In the genomic region with DNA sequence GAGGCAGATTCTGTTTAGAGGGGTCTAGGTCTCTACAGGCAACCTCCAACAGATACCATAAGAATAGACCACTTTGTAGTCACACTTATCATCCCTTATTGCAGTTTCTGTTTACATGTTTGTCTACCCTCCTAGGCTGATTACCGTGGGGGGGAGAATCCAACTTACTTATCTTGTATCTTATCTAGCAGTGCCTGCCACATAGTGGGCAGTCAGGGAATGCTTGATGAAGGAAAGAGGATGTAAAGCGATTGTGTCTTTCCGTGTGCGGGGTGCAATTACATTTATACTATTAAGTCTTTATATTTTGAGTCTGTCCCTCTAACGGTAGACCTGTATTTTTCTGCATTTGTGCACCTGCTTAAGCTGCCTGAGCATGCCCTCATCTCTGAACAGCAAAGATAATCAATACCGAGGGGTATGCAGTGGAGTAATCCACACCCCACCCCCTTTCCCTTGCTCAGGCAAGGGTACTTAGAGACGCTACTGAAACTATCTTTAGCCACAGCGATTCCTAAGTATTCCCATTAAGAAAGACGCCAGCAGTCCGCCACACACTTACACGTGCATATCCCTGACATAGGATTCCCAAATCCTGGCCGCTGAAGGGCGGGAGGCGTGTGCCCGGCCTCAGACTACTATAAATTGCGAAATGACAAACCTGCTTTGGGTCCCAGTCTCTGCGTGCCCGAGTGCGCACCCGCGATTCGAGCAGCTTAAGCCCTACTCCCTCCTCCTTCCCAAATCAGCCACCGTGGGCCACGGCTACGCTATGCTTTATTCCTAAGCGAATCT, we compare ENCODE assay signal across 8 cellular contexts. TPM values are rescaled to one million over a fixed set of nuclear protein-coding genes. Genes with fewer than 3 reads are reported as not detected.
DNase-seq lines count a peak whose midpoint lies in the region; ATAC-seq, FAIRE-seq and TF ChIP-seq lines count a peak whose summit lies in the region.

No MANE protein-coding gene starts in this region.

- H3K4me1 ChIP-seq in K562 (replicated peaks in 1 of 2; ENCODE audit: control insufficient read depth in 2 of 2, insufficient read depth in 2 of 2, low read length in 2 of 2) (peaks cover 23 to 24% of the 10 kb centered on the region in 2 experiments), HepG2 (ENCODE audit: insufficient read depth, low read length) (peaks cover 40% of the 10 kb centered on the region)

- ATAC-seq in K562 (no peak), HepG2 (peak; percentile 55), GM18858 (IDR thresholded peaks at IDR 0.05; ENCODE audit: unreplicated experiment) (no peak)

- H3K9me3 ChIP-seq in K562 (replicated peaks; ENCODE audit: control insufficient read depth, insufficient read depth, low read depth, low read length) = no peaks in the 10 kb centered on the region
- H3K9me3 ChIP-seq in HepG2 (ENCODE audit: low read length) = no peaks in the 10 kb centered on the region

- H2AFZ ChIP-seq in K562 (ENCODE audit: low read depth, low read length) (peak overlapping the region; percentile 99), HepG2 (ENCODE audit: low read length) (peak overlapping the region; percentile 17)

- no peaks in the 10 kb centered on the region for H4K20me1 ChIP-seq in K562 (replicated peaks; ENCODE audit: control insufficient read depth, insufficient read depth, low read length)
- H4K20me1 ChIP-seq in HepG2 (ENCODE audit: insufficient read depth, low read length) = no peaks in the 10 kb centered on the region; the same call in 1 of the 2 replicates

- WGBS in K562 (ENCODE audit: insufficient coverage, low coverage, missing lambda C conversion rate) = 7% methylated on average over 26 of the region's 26 CpGs
- WGBS in HepG2 (ENCODE audit: low lambda C conversion rate) = 14% methylated on average over 26 of the region's 26 CpGs

- no peak for FAIRE-seq in K562 (lab: Jason Lieb, UNC)
- FAIRE-seq in HepG2 (lab: Jason Lieb, UNC) = no peak

- no peaks in the 10 kb centered on the region for H3K9me1 ChIP-seq in K562 (ENCODE audit: control insufficient read depth, insufficient read depth, low read length)

- peak overlapping the region; percentile 92 for H3K4me3 ChIP-seq in K562
- peak overlapping the region; percentile 14 to 88 (median 81); a peak in 5 of 6 replicates for H3K4me3 ChIP-seq in HepG2 (replicated peaks in 1 of 3; ENCODE audit: insufficient read depth in 1 of 3, low read depth in 2 of 3, low read length in 3 of 3)

- H3K79me2 ChIP-seq in K562 (ENCODE audit: control insufficient read depth, insufficient read depth, low read length) (peaks cover 40% of the 10 kb centered on the region), HepG2 (ENCODE audit: insufficient read depth, low read length) (peaks cover 16% of the 10 kb centered on the region)

- H3K27ac Mint-ChIP-seq in type B pancreatic cell = peak overlapping the region; percentile 86

- peak; percentile 49 for DNase-seq in DMS79 treated with DMSO at 0.1 percent for 48 hours (lab: John Stamatoyannopoulos, UW)
- no peak for DNase-seq in DMS79 (lab: John Stamatoyannopoulos, UW)
- peak; percentile 16 for DNase-seq in LoVo (ENCODE audit: low spot score)
- no peak for DNase-seq in K562 (ENCODE audit: extremely low read depth in 1 of 4, low spot score in 3 of 4)
- no peak for DNase-seq in HepG2 (ENCODE audit: low spot score)
- no peak for DNase-seq in type B pancreatic cell (ENCODE audit: extremely low spot score, unreplicated experiment)
- no peak for DNase-seq in glomerular visceral epithelial cell (ENCODE audit: extremely low spot score)

- peak in 1 of 3 experiments; percentile 6; a peak in 1 of 6 replicates for TF ChIP-seq CTCF in K562 (IDR thresholded peaks at IDR 0.05 in 2 of 3, conservative IDR thresholded peaks at IDR 0.05 in 1 of 3; ENCODE audit: insufficient read depth in 2 of 3, low read depth in 1 of 3, low read length in 3 of 3)
- no peak for TF ChIP-seq CTCF in HepG2 (CRISPR knock-in tag; IDR thresholded peaks at IDR 0.05)
- TF ChIP-seq CTCF in type B pancreatic cell (conservative IDR thresholded peaks at IDR 0.05) = no peak

- peaks cover 55% of the 10 kb centered on the region for H3K27me3 Mint-ChIP-seq in type B pancreatic cell

- H3K36me3 ChIP-seq in K562 (ENCODE audit: control insufficient read depth, insufficient read depth, low read length) (peaks cover 31% of the 10 kb centered on the region), HepG2 (replicated peaks in 1 of 2; ENCODE audit: control insufficient read depth in 1 of 2, insufficient read depth in 2 of 2, low read length in 2 of 2) (peaks cover 4 to 15% of the 10 kb centered on the region in 2 experiments; a peak in 4 of 5 replicates)

- H3K9me3 Mint-ChIP-seq in type B pancreatic cell = no peaks in the 10 kb centered on the region

- intact Hi-C loops in K562 (cut with micrococcal nuclease) = no loop called here
- intact Hi-C loops in HepG2 (cut with micrococcal nuclease; ENCODE audit: unreplicated experiment) = no loop called here

- POLR2A ChIA-PET in K562 (lab: Yijun Ruan, JAX) = interaction anchor here (0.8 to 1.7 kb wide), 3 partner anchors 9 to 23 kb away, joined by 3 to 10 read pairs (median 3); no protein-coding TSS in a partner anchor
- POLR2A ChIA-PET in HepG2 (lab: Yijun Ruan, JAX) = interaction anchor here (1.0 to 1.1 kb wide), 3 partner anchors 10 to 19 kb away, joined by 3 to 7 read pairs (median 3); partner anchors contain the start of gene LHX1

- no peak for TF ChIP-seq EP300 in K562 (IDR thresholded peaks at IDR 0.05; ENCODE audit: low read length)
- no peak for TF ChIP-seq EP300 in HepG2 (IDR thresholded peaks at IDR 0.05; ENCODE audit: low read depth in 2 of 2, low read length in 2 of 2)
- no peak for TF ChIP-seq EP300 in HepG2 (CRISPR knock-in tag; IDR thresholded peaks at IDR 0.05; ENCODE audit: borderline replicate concordance)

- peaks cover 25% of the 10 kb centered on the region for H3K36me3 Mint-ChIP-seq in type B pancreatic cell

- in situ Hi-C loops in K562 (cut with MboI) (no loop called here), HepG2 (cut with HindIII; ENCODE audit: extremely low pct_ligation_motif_present, low pct_unique_long_range_greater_than_20kb) (no loop called here)

- H3K4me1 Mint-ChIP-seq in type B pancreatic cell (ENCODE audit: unreplicated experiment) = peaks cover 27% of the 10 kb centered on the region

- H3K9ac ChIP-seq in K562 (ENCODE audit: insufficient read depth in 1 of 2, low read depth in 2 of 2, low read length in 2 of 2) (peak overlapping the region; percentile 89 to 94), HepG2 (ENCODE audit: insufficient read depth, low read depth, low read length) (no peak overlapping the region)

- TF ChIP-seq POLR2A in K562 (conservative IDR thresholded peaks at IDR 0.05) = no peak
- no peak for TF ChIP-seq POLR2A in HepG2 (IDR thresholded peaks at IDR 0.05; ENCODE audit: insufficient read depth in 1 of 2, low read depth in 2 of 2, low read length in 2 of 2)

- peak overlapping the region; percentile 98 for H3K4me3 Mint-ChIP-seq in type B pancreatic cell

- BruUV-seq in K562 (replicated peaks; lab: Mats Ljungman, UMichigan) = TSS peak; percentile 95
- BruUV-seq in HepG2 (replicated peaks; lab: Mats Ljungman, UMichigan) = TSS peak; percentile 63

- H3K4me2 ChIP-seq in K562 (ENCODE audit: insufficient read depth, low read length) (peak overlapping the region; percentile 92), HepG2 (ENCODE audit: low read depth, low read length) (peak overlapping the region; percentile 73)

- H3K27me3 ChIP-seq in K562 (ENCODE audit: control insufficient read depth in 2 of 2, insufficient read depth in 2 of 2, low read length in 2 of 2) (peaks cover 3 to 13% of the 10 kb centered on the region in 2 experiments; a peak in 2 of 5 replicates), HepG2 (ENCODE audit: control insufficient read depth in 1 of 2, insufficient read depth in 2 of 2, low read length in 2 of 2) (peaks cover 0 to 42% of the 10 kb centered on the region in 2 experiments; a peak in 4 of 5 replicates)

- TF ChIP-seq RAD21 in K562 (CRISPR knock-in tag; conservative IDR thresholded peaks at IDR 0.05 in 1 of 2, IDR thresholded peaks at IDR 0.05 in 1 of 2) = no peak
- no peak for TF ChIP-seq RAD21 in HepG2 (CRISPR knock-in tag; IDR thresholded peaks at IDR 0.05)

- CTCF ChIA-PET in K562 (lab: Yijun Ruan, JAX; ENCODE audit: low intra/inter-chr PET ratio) (no interaction called here), HepG2 (lab: Yijun Ruan, JAX; ENCODE audit: low intra/inter-chr PET ratio, low total read pairs) (no interaction called here)

- H3K27ac ChIP-seq in K562 (ENCODE audit: extremely low read depth, low read depth, low read length) (peak overlapping the region; percentile 64; the same call in 2 of the 3 replicates), HepG2 (ENCODE audit: extremely low read length, insufficient read depth, low read length) (no peak overlapping the region)

RNA-seq across cellular contexts. Expression of gene AATF, which starts 0.6 kb away (rescaled TPM):
- 25.5 and 55.9 TPM in 2 replicates for total RNA-seq in K562 (2011; cell fraction: chromatin; rRNA removed; ENCODE audit: low replicate concordance)
- total RNA-seq in K562 (2011; cell fraction: nucleolus; rRNA removed) = 19.2 and 22.8 TPM in 2 replicates
- total RNA-seq in K562 (2011; cell fraction: nucleoplasm; rRNA removed) = 29.3 and 39.8 TPM in 2 replicates
- total RNA-seq in K562 (2014; rRNA removed) (106 and 140 TPM in 2 replicates), K562 (2014; rRNA removed; fragmentation: Illumina TruSeq; extraction: Trizol) (90.1 and 101 TPM in 2 replicates), K562 (2015; rRNA removed; fragmentation: Illumina TruSeq; extraction: Trizol) (123 and 126 TPM in 2 replicates), K562 (2021) (106 and 130 TPM in 2 replicates), HepG2 (2016; rRNA removed; fragmentation: Illumina TruSeq; extraction: Trizol) (53.3 and 58.1 TPM in 2 replicates), type B pancreatic cell (ENCODE audit: low replicate concordance) (47.8 and 48.0 TPM in 2 replicates)
- polyA plus RNA-seq in K562 (2011; rRNA removed) (19.1 and 40.3 TPM in 2 replicates), K562 (2014; fragmentation: Illumina TruSeq; extraction: Trizol) (126 and 133 TPM in 2 replicates), K562 (2014; fragmentation: Nextera tagmentation; extraction: Ambion mirVana) (10 to 100 TPM; 34.5 to 35.4 TPM), K562 (2014; rRNA removed) (67.0 and 80.7 TPM in 2 replicates), HepG2 (2011; rRNA removed) (9.1 and 9.8 TPM in 2 replicates)
- polyA plus RNA-seq in K562 (2011; cell fraction: cytosol; rRNA removed) = 13.4 and 28.2 TPM in 2 replicates
- polyA plus RNA-seq in K562 (2011; cell fraction: nucleus; rRNA removed) = 8.8 and 18.6 TPM in 2 replicates
- polyA plus RNA-seq in K562 (2012) = 100 and 110 TPM in 2 replicates
- 26.6 and 39.2 TPM in 2 replicates for polyA minus RNA-seq in K562 (2011; rRNA and poly(A)+ RNA removed)
- polyA minus RNA-seq in K562 (2011; cell fraction: cytosol; rRNA and poly(A)+ RNA removed) = 22.8 and 34.9 TPM in 2 replicates
- 9.7 and 10.4 TPM in 2 replicates for polyA minus RNA-seq in K562 (2011; cell fraction: nucleus; rRNA and poly(A)+ RNA removed)
- 22.9 and 24.6 TPM in 2 replicates for total RNA-seq in HepG2 (2016; cell fraction: cytosol; rRNA removed; fragmentation: Illumina TruSeq; extraction: Trizol; ENCODE audit: low read depth)
- 54.6 and 57.3 TPM in 2 replicates for total RNA-seq in HepG2 (2016; cell fraction: insoluble cytoplasmic fraction; rRNA removed; fragmentation: Illumina TruSeq; extraction: Trizol)
- total RNA-seq in HepG2 (2016; cell fraction: membrane; rRNA removed; fragmentation: Illumina TruSeq; extraction: Trizol) = 20.4 and 22.0 TPM in 2 replicates
- total RNA-seq in HepG2 (2016; cell fraction: nucleus; rRNA removed; fragmentation: Illumina TruSeq; extraction: Trizol) = 24.9 and 25.3 TPM in 2 replicates
- polyA plus RNA-seq in HepG2 (2011; cell fraction: cytosol; rRNA removed) = 5.9 and 7.0 TPM in 2 replicates
- polyA plus RNA-seq in HepG2 (2011; cell fraction: nucleus; rRNA removed) = 5.9 and 6.1 TPM in 2 replicates
- polyA plus RNA-seq in HepG2 (2012) = 25.3 and 27.5 TPM in 2 replicates
- polyA plus RNA-seq in HepG2 (2016; cell fraction: cytosol; fragmentation: Illumina TruSeq; extraction: Trizol; ENCODE audit: low read depth) = 10.2 and 11.6 TPM in 2 replicates
- 66.2 and 74.8 TPM in 2 replicates for polyA plus RNA-seq in HepG2 (2016; cell fraction: insoluble cytoplasmic fraction; fragmentation: Illumina TruSeq; extraction: Trizol; ENCODE audit: low read depth)
- 14.2 and 18.0 TPM in 2 replicates for polyA plus RNA-seq in HepG2 (2016; cell fraction: membrane; fragmentation: Illumina TruSeq; extraction: Trizol; ENCODE audit: low read depth)
- 37.9 and 39.6 TPM in 2 replicates for polyA plus RNA-seq in HepG2 (2016; cell fraction: nucleus; fragmentation: Illumina TruSeq; extraction: Trizol; ENCODE audit: insufficient read depth, low read depth)
- polyA minus RNA-seq in HepG2 (2011; rRNA and poly(A)+ RNA removed; ENCODE audit: low replicate concordance) = 11.9 and 35.7 TPM in 2 replicates
- polyA minus RNA-seq in HepG2 (2011; cell fraction: cytosol; rRNA and poly(A)+ RNA removed) = 11.3 and 12.7 TPM in 2 replicates
- polyA minus RNA-seq in HepG2 (2011; cell fraction: nucleus; rRNA and poly(A)+ RNA removed) = 10.6 and 15.5 TPM in 2 replicates

RNA-seq across cellular contexts. Expression of gene LHX1, which starts 10.8 kb away (rescaled TPM):
- total RNA-seq in K562 (2011; cell fraction: chromatin; rRNA removed; ENCODE audit: low replicate concordance) = 0.58 and 0.74 TPM in 2 replicates
- 0.53 and 1.5 TPM in 2 replicates for total RNA-seq in K562 (2011; cell fraction: nucleolus; rRNA removed)
- 0.15 TPM in 1 of 2 replicates, not detected in the other for total RNA-seq in K562 (2011; cell fraction: nucleoplasm; rRNA removed)
- total RNA-seq in K562 (2014; rRNA removed) (0.05 TPM in 1 of 2 replicates, not detected in the other), K562 (2014; rRNA removed; fragmentation: Illumina TruSeq; extraction: Trizol) (not detected in 2 replicates), K562 (2015; rRNA removed; fragmentation: Illumina TruSeq; extraction: Trizol) (not detected in 2 replicates), K562 (2021) (0.07 TPM in 1 of 2 replicates, not detected in the other), HepG2 (2016; rRNA removed; fragmentation: Illumina TruSeq; extraction: Trizol) (not detected in 2 replicates), type B pancreatic cell (ENCODE audit: low replicate concordance) (1.7 and 2.7 TPM in 2 replicates)
- polyA plus RNA-seq in K562 (2011; rRNA removed) (0.05 and 0.64 TPM in 2 replicates), K562 (2014; fragmentation: Illumina TruSeq; extraction: Trizol) (0.04 TPM in 1 of 2 replicates, not detected in the other), K562 (2014; fragmentation: Nextera tagmentation; extraction: Ambion mirVana) (not detected), K562 (2014; rRNA removed) (not detected in 2 replicates), HepG2 (2011; rRNA removed) (not detected in 2 replicates)
- polyA plus RNA-seq in K562 (2011; cell fraction: cytosol; rRNA removed) = 0.18 and 1.1 TPM in 2 replicates
- polyA plus RNA-seq in K562 (2011; cell fraction: nucleus; rRNA removed) = 0.13 and 5.4 TPM in 2 replicates
- polyA plus RNA-seq in K562 (2012) = not detected in 2 replicates
- 0.49 TPM in 1 of 2 replicates, not detected in the other for polyA minus RNA-seq in K562 (2011; rRNA and poly(A)+ RNA removed)
- 2.2 TPM in 1 of 2 replicates, not detected in the other for polyA minus RNA-seq in K562 (2011; cell fraction: cytosol; rRNA and poly(A)+ RNA removed)
- polyA minus RNA-seq in K562 (2011; cell fraction: nucleus; rRNA and poly(A)+ RNA removed) = 0.81 TPM in 1 of 2 replicates, not detected in the other
- not detected in 2 replicates for total RNA-seq in HepG2 (2016; cell fraction: cytosol; rRNA removed; fragmentation: Illumina TruSeq; extraction: Trizol; ENCODE audit: low read depth)
- total RNA-seq in HepG2 (2016; cell fraction: insoluble cytoplasmic fraction; rRNA removed; fragmentation: Illumina TruSeq; extraction: Trizol) = not detected in 2 replicates
- not detected in 2 replicates for total RNA-seq in HepG2 (2016; cell fraction: membrane; rRNA removed; fragmentation: Illumina TruSeq; extraction: Trizol)
- not detected in 2 replicates for total RNA-seq in HepG2 (2016; cell fraction: nucleus; rRNA removed; fragmentation: Illumina TruSeq; extraction: Trizol)
- not detected in 2 replicates for polyA plus RNA-seq in HepG2 (2011; cell fraction: cytosol; rRNA removed)
- polyA plus RNA-seq in HepG2 (2011; cell fraction: nucleus; rRNA removed) = not detected in 2 replicates
- polyA plus RNA-seq in HepG2 (2012) = not detected in 2 replicates
- polyA plus RNA-seq in HepG2 (2016; cell fraction: cytosol; fragmentation: Illumina TruSeq; extraction: Trizol; ENCODE audit: low read depth) = not detected in 2 replicates
- polyA plus RNA-seq in HepG2 (2016; cell fraction: insoluble cytoplasmic fraction; fragmentation: Illumina TruSeq; extraction: Trizol; ENCODE audit: low read depth) = not detected in 2 replicates
- polyA plus RNA-seq in HepG2 (2016; cell fraction: membrane; fragmentation: Illumina TruSeq; extraction: Trizol; ENCODE audit: low read depth) = not detected in 2 replicates
- not detected in 2 replicates for polyA plus RNA-seq in HepG2 (2016; cell fraction: nucleus; fragmentation: Illumina TruSeq; extraction: Trizol; ENCODE audit: insufficient read depth, low read depth)
- polyA minus RNA-seq in HepG2 (2011; rRNA and poly(A)+ RNA removed; ENCODE audit: low replicate concordance) = 0.07 TPM in 1 of 2 replicates, not detected in the other
- not detected in 2 replicates for polyA minus RNA-seq in HepG2 (2011; cell fraction: cytosol; rRNA and poly(A)+ RNA removed)
- polyA minus RNA-seq in HepG2 (2011; cell fraction: nucleus; rRNA and poly(A)+ RNA removed) = not detected in 2 replicates

Comparison
In these comparisons a context has a peak if more than half of its experiments do, and no peak if none do; other contexts are left out.
1. DNase-seq: peak in DMS79 treated with DMSO at 0.1 percent for 48 hours (single experiment) and LoVo (single experiment); none in DMS79 (single experiment), K562 (0 of 4), HepG2 (single experiment), type B pancreatic cell (single experiment) and glomerular visceral epithelial cell (single experiment).